Comparison of ENCODE assay signal across 10 cellular contexts in the genomic region with DNA sequence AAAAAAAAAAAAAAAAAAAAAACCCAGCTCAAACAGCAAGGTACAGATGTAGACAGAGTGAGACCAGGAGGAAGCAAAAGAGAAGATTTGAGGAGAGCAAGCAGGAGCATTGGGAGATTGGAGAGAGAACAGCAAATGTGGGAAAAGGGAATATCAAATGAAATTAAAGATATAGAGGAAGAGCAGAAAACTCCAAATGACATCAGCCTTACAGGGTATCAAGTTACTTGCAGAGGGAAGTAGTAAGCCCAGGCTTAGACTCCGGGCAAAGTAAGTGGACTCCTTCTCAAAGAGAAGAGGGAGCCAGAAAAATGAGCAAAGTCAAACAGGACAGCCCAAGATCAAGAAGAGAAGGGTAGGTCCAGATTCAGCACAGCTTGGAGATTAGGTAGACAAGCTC.
DNase-seq lines count a peak whose midpoint lies in the region; ATAC-seq and TF ChIP-seq lines count a peak whose summit lies in the region.
"Had no signal": no experiment of that assay in that cellular context is flagged by ENCODE, and none has a peak within 500 bp of the region (broad histone marks: within the 10 kb centered on the region; RNA-seq: fewer than 3 reads in every experiment).

No MANE protein-coding gene starts in this region.

- no peaks in the 10 kb centered on the region for H3K9me3 ChIP-seq in hepatocyte (ENCODE audit: low read depth)

- H3K4me3 Mint-ChIP-seq in WTC11 (no peak overlapping the region), immature natural killer cell (no peak overlapping the region)

- peak; percentile 32; the same call in 1 of the 2 replicates for ATAC-seq in WTC11
- ATAC-seq in HG02610 (IDR thresholded peaks at IDR 0.05; ENCODE audit: unreplicated experiment): no peak
- ATAC-seq in GM21737 (IDR thresholded peaks at IDR 0.05; ENCODE audit: unreplicated experiment): no peak

- H3K4me2 ChIP-seq in hepatocyte: no peak overlapping the region

- H3K27ac ChIP-seq in hepatocyte: peak overlapping the region; percentile 58

- H3K36me3 ChIP-seq in hepatocyte (replicated peaks; ENCODE audit: insufficient read depth, low read depth): no peaks in the 10 kb centered on the region

- H3K27me3 Mint-ChIP-seq in WTC11 (ENCODE audit: low read depth) (no peaks in the 10 kb centered on the region), immature natural killer cell (ENCODE audit: low read depth in 3 of 3) (peaks cover 5 to 7% (median 6%) of the 10 kb centered on the region in 3 donors)

- no peaks in the 10 kb centered on the region for H3K36me3 Mint-ChIP-seq in WTC11
- H3K36me3 Mint-ChIP-seq in immature natural killer cell: no peaks in the 10 kb centered on the region

- no peaks in the 10 kb centered on the region for H3K27me3 ChIP-seq in hepatocyte

- 32% methylated on average over 1 of the region's 1 CpG for WGBS in hepatocyte (ENCODE audit: low lambda C conversion rate, missing lambda C conversion rate)

- H3K27ac Mint-ChIP-seq in WTC11 (no peak overlapping the region), immature natural killer cell (no peak overlapping the region)

- POLR2A ChIA-PET in WTC11 (lab: Charles Lee): no interaction called here

- CTCF ChIA-PET in WTC11 (lab: Charles Lee): interaction anchor here (0.7 kb wide), 1 partner anchor 64 kb away, joined by 5 read pairs; no protein-coding TSS in a partner anchor

- no peaks in the 10 kb centered on the region for H3K9me3 Mint-ChIP-seq in WTC11
- H3K9me3 Mint-ChIP-seq in immature natural killer cell: peaks cover 0 to 2% (median 0%) of the 10 kb centered on the region in 6 donors

- H2AFZ ChIP-seq in hepatocyte: no peak overlapping the region

- peaks cover 40% of the 10 kb centered on the region for H3K4me1 ChIP-seq in hepatocyte (ENCODE audit: insufficient read depth)

- TF ChIP-seq CTCF in WTC11 (IDR thresholded peaks at IDR 0.05) (no peak), hepatocyte (IDR thresholded peaks at IDR 0.05; ENCODE audit: poor library complexity) (no peak)

- no peaks in the 10 kb centered on the region for H3K79me2 ChIP-seq in hepatocyte

- H3K4me3 ChIP-seq in hepatocyte: no peak overlapping the region

- DNase-seq in LHCN-M2 (ENCODE audit: low read depth) (peak; percentile 74), WTC11 (ENCODE audit: low spot score) (no peak), hepatocyte (ENCODE audit: low spot score) (peak; percentile 40), stromal cell of bone marrow (ENCODE audit: low read depth) (peak; percentile 64), immature natural killer cell (no peak)
- DNase-seq: activated CD8-positive, alpha-beta memory T cell treated with anti-CD3 and anti-CD28 coated beads, Interleukin-2, amount 50 U/mL, for 4 hours; cerebellar nuclear complex; posterior cingulate gyrus had no signal

- H3K4me1 Mint-ChIP-seq in WTC11: peaks cover 4% of the 10 kb centered on the region
- H3K4me1 Mint-ChIP-seq in immature natural killer cell: peaks cover 0 to 6% of the 10 kb centered on the region in 2 donors

- no peaks in the 10 kb centered on the region for H4K20me1 ChIP-seq in hepatocyte (ENCODE audit: insufficient read depth, poor library complexity, severe bottlenecking)

- H3K9me2 ChIP-seq in hepatocyte (replicated peaks; ENCODE audit: insufficient read depth): no peaks in the 10 kb centered on the region

TF ChIP-seq in WTC11, 78 proteins besides CTCF, POLR2A, EP300 and RAD21:
- TF ChIP-seq, protein P1, sequence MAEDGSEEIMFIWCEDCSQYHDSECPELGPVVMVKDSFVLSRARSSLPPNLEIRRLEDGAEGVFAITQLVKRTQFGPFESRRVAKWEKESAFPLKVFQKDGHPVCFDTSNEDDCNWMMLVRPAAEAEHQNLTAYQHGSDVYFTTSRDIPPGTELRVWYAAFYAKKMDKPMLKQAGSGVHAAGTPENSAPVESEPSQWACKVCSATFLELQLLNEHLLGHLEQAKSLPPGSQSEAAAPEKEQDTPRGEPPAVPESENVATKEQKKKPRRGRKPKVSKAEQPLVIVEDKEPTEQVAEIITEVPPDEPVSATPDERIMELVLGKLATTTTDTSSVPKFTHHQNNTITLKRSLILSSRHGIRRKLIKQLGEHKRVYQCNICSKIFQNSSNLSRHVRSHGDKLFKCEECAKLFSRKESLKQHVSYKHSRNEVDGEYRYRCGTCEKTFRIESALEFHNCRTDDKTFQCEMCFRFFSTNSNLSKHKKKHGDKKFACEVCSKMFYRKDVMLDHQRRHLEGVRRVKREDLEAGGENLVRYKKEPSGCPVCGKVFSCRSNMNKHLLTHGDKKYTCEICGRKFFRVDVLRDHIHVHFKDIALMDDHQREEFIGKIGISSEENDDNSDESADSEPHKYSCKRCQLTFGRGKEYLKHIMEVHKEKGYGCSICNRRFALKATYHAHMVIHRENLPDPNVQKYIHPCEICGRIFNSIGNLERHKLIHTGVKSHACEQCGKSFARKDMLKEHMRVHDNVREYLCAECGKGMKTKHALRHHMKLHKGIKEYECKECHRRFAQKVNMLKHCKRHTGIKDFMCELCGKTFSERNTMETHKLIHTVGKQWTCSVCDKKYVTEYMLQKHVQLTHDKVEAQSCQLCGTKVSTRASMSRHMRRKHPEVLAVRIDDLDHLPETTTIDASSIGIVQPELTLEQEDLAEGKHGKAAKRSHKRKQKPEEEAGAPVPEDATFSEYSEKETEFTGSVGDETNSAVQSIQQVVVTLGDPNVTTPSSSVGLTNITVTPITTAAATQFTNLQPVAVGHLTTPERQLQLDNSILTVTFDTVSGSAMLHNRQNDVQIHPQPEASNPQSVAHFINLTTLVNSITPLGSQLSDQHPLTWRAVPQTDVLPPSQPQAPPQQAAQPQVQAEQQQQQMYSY (CRISPR knock-in tag; IDR thresholded peaks at IDR 0.05): peak; percentile 71; the same call in 1 of the 2 replicates
- no peak for TF ChIP-seq SMAD3 (CRISPR knock-in tag; IDR thresholded peaks at IDR 0.05; ENCODE audit: borderline replicate concordance)
- no peak for TF ChIP-seq NFATC4 (CRISPR knock-in tag; IDR thresholded peaks at IDR 0.05)
- TF ChIP-seq ZNF416 (CRISPR knock-in tag; IDR thresholded peaks at IDR 0.05): no peak

Comparison
In these comparisons a context has a peak if more than half of its experiments do, and no peak if none do; other contexts are left out.
1. DNase-seq: peak in LHCN-M2 (single experiment), hepatocyte (single experiment) and stromal cell of bone marrow (single experiment); none in WTC11 (single experiment) and immature natural killer cell (0 of 3).